ENCODE assay signal across 1 cellular context in genomic region chr11:35066783-35067476, GRCh38.
TF ChIP-seq lines count a peak whose summit lies in the region.

No MANE protein-coding gene starts in this region.

TF ChIP-seq in GM12878, 131 proteins besides CTCF, POLR2A, EP300 and RAD21 (continued from another document and continues in another):
- TF ChIP-seq ATF2 (IDR thresholded peaks at IDR 0.05; ENCODE audit: low read length) (peak; percentile 75; the same call in 1 of the 2 replicates), NR2C1 (IDR thresholded peaks at IDR 0.05) (no peak), ZNF207 (IDR thresholded peaks at IDR 0.05; ENCODE audit: borderline replicate concordance) (no peak), TCF12 (IDR thresholded peaks at IDR 0.05; ENCODE audit: low read depth, low read length) (peak; percentile 63; the same call in 1 of the 2 replicates), RB1 (IDR thresholded peaks at IDR 0.05; ENCODE audit: borderline replicate concordance) (no peak), CREM (IDR thresholded peaks at IDR 0.05; ENCODE audit: low read depth) (peak; percentile 38; the same call in 1 of the 2 replicates), SMC3 (IDR thresholded peaks at IDR 0.05; ENCODE audit: borderline replicate concordance, low read length) (no peak; the same call in 1 of the 2 replicates), KDM1A (IDR thresholded peaks at IDR 0.05; ENCODE audit: borderline replicate concordance) (no peak), PKNOX1 (IDR thresholded peaks at IDR 0.05) (no peak), USF1 (IDR thresholded peaks at IDR 0.05; ENCODE audit: borderline replicate concordance, extremely low read length, insufficient read depth, low read depth, low read length) (no peak), ZBED1 (IDR thresholded peaks at IDR 0.05; ENCODE audit: borderline replicate concordance) (no peak; the same call in 1 of the 2 replicates), GATAD2B (conservative IDR thresholded peaks at IDR 0.05; ENCODE audit: low read depth) (0 out of 2 replicates have a peak, but pooled peaks have one; percentile 45), LARP7 (IDR thresholded peaks at IDR 0.05) (no peak), RELA (IDR thresholded peaks at IDR 0.05; ENCODE audit: borderline replicate concordance, partially characterized antibody) (no peak), POLR2AphosphoS5 (IDR thresholded peaks at IDR 0.05; ENCODE audit: low read length) (no peak), REST (IDR thresholded peaks at IDR 0.05; ENCODE audit: low read depth, low read length) (no peak), STAT1 (conservative IDR thresholded peaks at IDR 0.05) (no peak), CHD2 (IDR thresholded peaks at IDR 0.05; ENCODE audit: borderline replicate concordance, low read depth, low read length) (peak; percentile 23; the same call in 1 of the 2 replicates), CHD4 (IDR thresholded peaks at IDR 0.05) (no peak), NFIC (IDR thresholded peaks at IDR 0.05; ENCODE audit: low read depth, low read length) (peak; percentile 87), TAF1 (IDR thresholded peaks at IDR 0.05; ENCODE audit: borderline replicate concordance, low read depth, low read length) (no peak), MEF2B (IDR thresholded peaks at IDR 0.05; ENCODE audit: partially characterized antibody, poor library complexity, severe bottlenecking) (peak; percentile 50), JUNB (IDR thresholded peaks at IDR 0.05) (peak; percentile 30; the same call in 1 of the 2 replicates), ATF7 (IDR thresholded peaks at IDR 0.05; ENCODE audit: low read depth) (peak; percentile 74), ZZZ3 (IDR thresholded peaks at IDR 0.05; ENCODE audit: control insufficient read depth, insufficient read length, low read depth) (no peak), EED (IDR thresholded peaks at IDR 0.05; ENCODE audit: low read depth) (0 out of 2 replicates have a peak, but pooled peaks have one; percentile 50), ZBTB4 (CRISPR knock-in tag; IDR thresholded peaks at IDR 0.05) (no peak), SIN3A (IDR thresholded peaks at IDR 0.05; ENCODE audit: low read depth, low read length) (no peak), MTA2 (IDR thresholded peaks at IDR 0.05; ENCODE audit: low read depth) (peak; percentile 97), KLF5 (IDR thresholded peaks at IDR 0.05; ENCODE audit: partially characterized antibody) (no peak), HSF1 (IDR thresholded peaks at IDR 0.05; ENCODE audit: low read depth, low read length) (no peak), ZBTB40 (IDR thresholded peaks at IDR 0.05; ENCODE audit: borderline replicate concordance) (no peak), MXI1 (IDR thresholded peaks at IDR 0.05; ENCODE audit: low read depth, low read length) (no peak), CEBPZ (IDR thresholded peaks at IDR 0.05; ENCODE audit: low read depth, low read length) (no peak)
